22 cellular contexts compared by ENCODE assay signal in the genomic region with DNA sequence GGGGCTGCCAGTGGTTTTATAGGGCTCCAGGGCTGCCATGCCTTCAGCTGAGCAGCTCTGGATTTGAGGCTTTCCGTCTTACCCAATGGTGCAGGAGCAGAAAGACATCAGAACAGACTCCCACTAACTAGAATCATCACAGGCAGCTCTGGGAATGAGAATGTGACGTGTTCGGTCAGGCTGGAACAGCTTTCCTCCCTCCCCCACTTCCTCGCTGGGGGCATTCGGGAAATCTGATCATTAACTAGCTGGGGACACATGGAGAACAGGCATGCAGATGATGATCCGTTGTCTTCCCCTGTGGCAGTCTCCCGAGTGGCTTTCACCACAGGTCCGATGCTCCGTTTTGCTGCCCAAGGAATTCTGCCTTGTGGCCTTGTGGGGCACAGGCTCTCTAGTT. TPM values are rescaled to one million over a fixed set of nuclear protein-coding genes. Genes with fewer than 3 reads are reported as not detected.
"Had no signal": no experiment of that assay in that cellular context is flagged by ENCODE, and none has a peak within 500 bp of the region (broad histone marks: within the 10 kb centered on the region; RNA-seq: fewer than 3 reads in every experiment).

No MANE protein-coding gene starts in this region.

- H3K27me3 ChIP-seq: neutrophil, pancreas, right atrium auricular region, thyroid gland had no signal

- FAIRE-seq: bronchial epithelial cell, endometrium, pancreas, urothelium cell line had no signal

- H3K27ac ChIP-seq: neutrophil, pancreas, psoas muscle, right atrium auricular region, thyroid gland had no signal

- H3K4me3 ChIP-seq: pancreas, psoas muscle, right atrium auricular region, thyroid gland had no signal

- H3K9me3 ChIP-seq: neutrophil, pancreas, psoas muscle, right atrium auricular region, thyroid gland had no signal

- DNase-seq: activated CD4-positive, alpha-beta memory T cell treated with anti-CD3 and anti-CD28 coated beads for 36 hours; activated CD4-positive, alpha-beta T cell treated with anti-CD3 and anti-CD28 coated beads for 48 hours; activated naive CD4-positive, alpha-beta T cell treated with anti-CD3 and anti-CD28 coated beads for 36 hours; activated T-cell treated with anti-CD3 and anti-CD28 coated beads, Interleukin-2, amount 50 U/mL, for 48 hours; cortex of kidney; immature natural killer cell; stimulated activated CD4-positive, alpha-beta T cell treated with anti-CD3 and anti-CD28 coated beads, Interleukin-1b, Interleukin-23, amount 100 ng/mL, for 48 hours; substantia nigra; thyroid gland had no signal

- H3K4me1 ChIP-seq: psoas muscle, right atrium auricular region had no signal

RNA-seq across cellular contexts. Expression of a gene that starts 42.8 kb away (rescaled TPM):
- total RNA-seq: activated CD4-positive, alpha-beta memory T cell treated with anti-CD3 and anti-CD28 coated beads for 36 hours; activated naive CD4-positive, alpha-beta T cell treated with anti-CD3 and anti-CD28 coated beads for 36 hours; bronchial epithelial cell; epithelial cell of proximal tubule; fibroblast of villous mesenchyme; kidney epithelial cell; left ventricle myocardium superior; mononuclear cell; psoas muscle; right atrium auricular region; T-helper 2 cell treated with Interferon-gamma antibody and Interleukin-4, amounts not matched to agents 100 ng/mL and 5 ng/mL, for 36 hours; thyroid gland had no signal
- polyA plus RNA-seq: immature natural killer cell had no signal
